2 cellular contexts compared by ENCODE assay signal in the genomic region with DNA sequence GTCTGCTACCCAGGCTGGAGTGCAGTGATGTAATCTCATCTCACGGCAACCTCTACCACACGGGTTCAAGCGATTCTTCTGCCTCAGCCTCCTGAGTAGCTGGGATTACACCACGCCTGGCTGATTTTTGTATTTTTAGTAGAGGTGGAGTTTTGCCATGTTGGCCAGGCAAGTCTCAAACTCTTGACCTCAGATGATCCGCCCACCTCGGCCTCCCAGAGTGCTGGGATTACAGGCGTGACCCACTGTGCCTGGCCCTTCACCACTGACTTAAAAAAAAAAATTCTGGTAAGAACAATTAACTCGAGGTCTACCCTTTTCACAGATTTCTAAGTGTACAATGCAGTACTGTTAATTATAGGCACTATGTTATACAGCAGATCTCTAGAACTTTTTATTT.
TF ChIP-seq lines count a peak whose summit lies in the region.

No MANE protein-coding gene starts in this region.

TF ChIP-seq in Ishikawa, 13 proteins besides CTCF, POLR2A, EP300 and RAD21 (continued from another document):
- TF ChIP-seq, protein P1, sequence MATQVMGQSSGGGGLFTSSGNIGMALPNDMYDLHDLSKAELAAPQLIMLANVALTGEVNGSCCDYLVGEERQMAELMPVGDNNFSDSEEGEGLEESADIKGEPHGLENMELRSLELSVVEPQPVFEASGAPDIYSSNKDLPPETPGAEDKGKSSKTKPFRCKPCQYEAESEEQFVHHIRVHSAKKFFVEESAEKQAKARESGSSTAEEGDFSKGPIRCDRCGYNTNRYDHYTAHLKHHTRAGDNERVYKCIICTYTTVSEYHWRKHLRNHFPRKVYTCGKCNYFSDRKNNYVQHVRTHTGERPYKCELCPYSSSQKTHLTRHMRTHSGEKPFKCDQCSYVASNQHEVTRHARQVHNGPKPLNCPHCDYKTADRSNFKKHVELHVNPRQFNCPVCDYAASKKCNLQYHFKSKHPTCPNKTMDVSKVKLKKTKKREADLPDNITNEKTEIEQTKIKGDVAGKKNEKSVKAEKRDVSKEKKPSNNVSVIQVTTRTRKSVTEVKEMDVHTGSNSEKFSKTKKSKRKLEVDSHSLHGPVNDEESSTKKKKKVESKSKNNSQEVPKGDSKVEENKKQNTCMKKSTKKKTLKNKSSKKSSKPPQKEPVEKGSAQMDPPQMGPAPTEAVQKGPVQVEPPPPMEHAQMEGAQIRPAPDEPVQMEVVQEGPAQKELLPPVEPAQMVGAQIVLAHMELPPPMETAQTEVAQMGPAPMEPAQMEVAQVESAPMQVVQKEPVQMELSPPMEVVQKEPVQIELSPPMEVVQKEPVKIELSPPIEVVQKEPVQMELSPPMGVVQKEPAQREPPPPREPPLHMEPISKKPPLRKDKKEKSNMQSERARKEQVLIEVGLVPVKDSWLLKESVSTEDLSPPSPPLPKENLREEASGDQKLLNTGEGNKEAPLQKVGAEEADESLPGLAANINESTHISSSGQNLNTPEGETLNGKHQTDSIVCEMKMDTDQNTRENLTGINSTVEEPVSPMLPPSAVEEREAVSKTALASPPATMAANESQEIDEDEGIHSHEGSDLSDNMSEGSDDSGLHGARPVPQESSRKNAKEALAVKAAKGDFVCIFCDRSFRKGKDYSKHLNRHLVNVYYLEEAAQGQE (IDR thresholded peaks at IDR 0.05; ENCODE audit: low read depth): no peak

TF ChIP-seq in WTC11, 78 proteins besides CTCF, POLR2A, EP300 and RAD21 (continued from another document):
- TF ChIP-seq, protein P2, sequence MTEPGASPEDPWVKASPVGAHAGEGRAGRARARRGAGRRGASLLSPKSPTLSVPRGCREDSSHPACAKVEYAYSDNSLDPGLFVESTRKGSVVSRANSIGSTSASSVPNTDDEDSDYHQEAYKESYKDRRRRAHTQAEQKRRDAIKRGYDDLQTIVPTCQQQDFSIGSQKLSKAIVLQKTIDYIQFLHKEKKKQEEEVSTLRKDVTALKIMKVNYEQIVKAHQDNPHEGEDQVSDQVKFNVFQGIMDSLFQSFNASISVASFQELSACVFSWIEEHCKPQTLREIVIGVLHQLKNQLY (CRISPR knock-in tag; IDR thresholded peaks at IDR 0.05): no peak
- no peak for TF ChIP-seq E2F1 (CRISPR knock-in tag; IDR thresholded peaks at IDR 0.05)
- TF ChIP-seq, protein P3, sequence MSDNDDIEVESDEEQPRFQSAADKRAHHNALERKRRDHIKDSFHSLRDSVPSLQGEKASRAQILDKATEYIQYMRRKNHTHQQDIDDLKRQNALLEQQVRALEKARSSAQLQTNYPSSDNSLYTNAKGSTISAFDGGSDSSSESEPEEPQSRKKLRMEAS (CRISPR knock-in tag; IDR thresholded peaks at IDR 0.05): no peak
